In the genomic region with DNA sequence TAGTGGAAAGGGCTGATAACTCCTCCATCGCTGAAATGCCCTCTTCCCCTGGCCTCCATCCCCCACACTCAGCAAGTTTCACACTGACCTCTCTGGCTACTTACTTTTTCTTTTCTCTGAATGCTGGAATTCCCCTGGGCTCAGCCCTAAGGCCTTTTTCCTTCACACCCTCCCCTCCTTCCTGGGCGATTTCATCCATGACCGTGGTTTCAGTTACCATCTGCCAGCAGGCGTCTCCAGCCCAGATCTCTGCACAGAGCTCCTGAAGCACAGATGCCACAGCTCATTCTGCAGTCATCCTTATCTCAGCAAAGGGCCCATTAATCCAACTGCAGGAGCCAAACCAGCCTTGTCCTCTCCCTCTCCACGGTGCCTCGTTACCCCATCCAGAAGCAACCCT, we compare ENCODE assay signal across 1 cellular context.
TF ChIP-seq lines count a peak whose summit lies in the region.

No MANE protein-coding gene starts in this region.

TF ChIP-seq in K562, 482 proteins besides CTCF, POLR2A, EP300 and RAD21 (continued from another document):
- TF ChIP-seq, protein P1, sequence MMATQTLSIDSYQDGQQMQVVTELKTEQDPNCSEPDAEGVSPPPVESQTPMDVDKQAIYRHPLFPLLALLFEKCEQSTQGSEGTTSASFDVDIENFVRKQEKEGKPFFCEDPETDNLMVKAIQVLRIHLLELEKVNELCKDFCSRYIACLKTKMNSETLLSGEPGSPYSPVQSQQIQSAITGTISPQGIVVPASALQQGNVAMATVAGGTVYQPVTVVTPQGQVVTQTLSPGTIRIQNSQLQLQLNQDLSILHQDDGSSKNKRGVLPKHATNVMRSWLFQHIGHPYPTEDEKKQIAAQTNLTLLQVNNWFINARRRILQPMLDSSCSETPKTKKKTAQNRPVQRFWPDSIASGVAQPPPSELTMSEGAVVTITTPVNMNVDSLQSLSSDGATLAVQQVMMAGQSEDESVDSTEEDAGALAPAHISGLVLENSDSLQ (IDR thresholded peaks at IDR 0.05) = no peak
- TF ChIP-seq TEAD1 (CRISPR knock-in tag; IDR thresholded peaks at IDR 0.05) = no peak
- no peak for TF ChIP-seq NR3C1 (CRISPR knock-in tag; IDR thresholded peaks at IDR 0.05)
